ENCODE assay signal across 9 cellular contexts in genomic region chrX:47658301-47658683, GRCh38. TPM values are rescaled to one million over a fixed set of nuclear protein-coding genes. Genes with fewer than 3 reads are reported as not detected.
DNase-seq lines count a peak whose midpoint lies in the region; ATAC-seq and TF ChIP-seq lines count a peak whose summit lies in the region.
"Had no signal": no experiment of that assay in that cellular context is flagged by ENCODE, and none has a peak within 500 bp of the region (broad histone marks: within the 10 kb centered on the region; RNA-seq: fewer than 3 reads in every experiment).

No MANE protein-coding gene starts in this region.

- H3K36me3 Mint-ChIP-seq in activated CD4-positive, alpha-beta T cell treated with anti-CD3 and anti-CD28 coated beads, Interleukin-2, amount 10 ng/mL, durations not matched to agents 7 days and 5 days (ENCODE audit: low read depth) = peaks cover 40% of the 10 kb centered on the region

- H3K27me3 ChIP-seq in ascending aorta = no peaks in the 10 kb centered on the region
- no peaks in the 10 kb centered on the region for H3K27me3 ChIP-seq in left lung
- H3K27me3 ChIP-seq in thoracic aorta (replicated peaks; ENCODE audit: insufficient read depth) = no peaks in the 10 kb centered on the region

- no peaks in the 10 kb centered on the region for H3K4me1 ChIP-seq in ascending aorta
- peaks cover 0 to 5% of the 10 kb centered on the region in 2 donors for H3K4me1 ChIP-seq in left lung
- H3K4me1 ChIP-seq in thoracic aorta (ENCODE audit: control insufficient read depth in 1 of 2, low read depth in 2 of 2) = peaks cover 0 to 4% of the 10 kb centered on the region in 2 donors

- H3K9me3 Mint-ChIP-seq in activated CD4-positive, alpha-beta T cell treated with anti-CD3 and anti-CD28 coated beads, Interleukin-2, amount 10 ng/mL, durations not matched to agents 7 days and 5 days = peaks cover 3% of the 10 kb centered on the region

- CTCF ChIA-PET in activated CD4-positive, alpha-beta T cell treated with anti-CD3 and anti-CD28 coated beads, Interleukin-2, amount 10 ng/mL, durations not matched to agents 7 days and 5 days (lab: Charles Lee) = no interaction called here

- no peaks in the 10 kb centered on the region for H3K27me3 Mint-ChIP-seq in activated CD4-positive, alpha-beta T cell treated with anti-CD3 and anti-CD28 coated beads, Interleukin-2, amount 10 ng/mL, durations not matched to agents 7 days and 5 days

- peak overlapping the region; percentile 86 for H3K4me3 Mint-ChIP-seq in activated CD4-positive, alpha-beta T cell treated with anti-CD3 and anti-CD28 coated beads, Interleukin-2, amount 10 ng/mL, durations not matched to agents 7 days and 5 days

- no peak for TF ChIP-seq CTCF in ascending aorta (IDR thresholded peaks at IDR 0.05)
- no peak for TF ChIP-seq CTCF in left lung (IDR thresholded peaks at IDR 0.05)
- no peak for TF ChIP-seq CTCF in thoracic aorta (IDR thresholded peaks at IDR 0.05)

- POLR2A ChIA-PET in activated CD4-positive, alpha-beta T cell treated with anti-CD3 and anti-CD28 coated beads, Interleukin-2, amount 10 ng/mL, durations not matched to agents 7 days and 5 days (lab: Charles Lee) = no interaction called here

- intact Hi-C loops in ascending aorta (cut with DNase I) = loop anchor here (10.0 kb wide), 3 partner anchors 177 to 463 kb away; partner anchors contain the start of genes UBA1 and ZNF81
- intact Hi-C loops in left lung (cut with DNase I) = no loop called here

- H3K27ac ChIP-seq in ascending aorta = peak overlapping the region; percentile 95 to 96
- peak overlapping the region; percentile 95 to 97 for H3K27ac ChIP-seq in left lung
- H3K27ac ChIP-seq in thoracic aorta = peak overlapping the region; percentile 95 to 97

- H3K36me3 ChIP-seq in ascending aorta = peaks cover 0 to 8% of the 10 kb centered on the region in 2 donors
- H3K36me3 ChIP-seq in left lung = peaks cover 0 to 28% of the 10 kb centered on the region in 2 donors
- peaks cover 3% of the 10 kb centered on the region for H3K36me3 ChIP-seq in thoracic aorta

- no peak for DNase-seq in activated CD4-positive, alpha-beta T cell treated with anti-CD3 and anti-CD28 coated beads, Interleukin-2, amount 10 ng/mL, durations not matched to agents 7 days and 5 days
- no peak for DNase-seq in activated CD4-positive, alpha-beta T cell treated with anti-CD3 and anti-CD28 coated beads for 1 hour
- DNase-seq in ascending aorta (ENCODE audit: low spot score in 2 of 2) (no peak), left lung (no peak), thoracic aorta (ENCODE audit: low spot score) (no peak), NCI-H446 treated with DMSO at 0.1 percent for 48 hours (lab: John Stamatoyannopoulos, UW) (no peak)

- H3K9me3 ChIP-seq in ascending aorta (no peaks in the 10 kb centered on the region), left lung (no peaks in the 10 kb centered on the region), thoracic aorta (no peaks in the 10 kb centered on the region)

- H3K27ac Mint-ChIP-seq in activated CD4-positive, alpha-beta T cell treated with anti-CD3 and anti-CD28 coated beads, Interleukin-2, amount 10 ng/mL, durations not matched to agents 7 days and 5 days = peak overlapping the region; percentile 99

- H3K4me3 ChIP-seq in ascending aorta = peak overlapping the region; percentile 58 to 74
- H3K4me3 ChIP-seq in left lung = peak overlapping the region; percentile 31 to 51
- H3K4me3 ChIP-seq in thoracic aorta = peak overlapping the region; percentile 84

- no peak for ATAC-seq in left lung
- no peak for ATAC-seq in thoracic aorta (ENCODE audit: insufficient number of reproducible peaks, low FRiP score, low read depth)
- ATAC-seq in GM18870 (IDR thresholded peaks at IDR 0.05; ENCODE audit: unreplicated experiment) = no peak
- ATAC-seq in GM18868 (IDR thresholded peaks at IDR 0.05; ENCODE audit: unreplicated experiment) = no peak

- H3K4me1 Mint-ChIP-seq in activated CD4-positive, alpha-beta T cell treated with anti-CD3 and anti-CD28 coated beads, Interleukin-2, amount 10 ng/mL, durations not matched to agents 7 days and 5 days = peaks cover 41% of the 10 kb centered on the region

RNA-seq across cellular contexts. Expression of gene UXT, which starts 0.7 kb away (rescaled TPM):
- 100 to 1,000 TPM; 181 to 187 TPM for total RNA-seq in activated CD4-positive, alpha-beta T cell treated with anti-CD3 and anti-CD28 coated beads, Interleukin-2, amount 10 ng/mL, durations not matched to agents 7 days and 5 days
- total RNA-seq in ascending aorta = 63.6 TPM
- total RNA-seq in left lung = 100 to 1,000 TPM in 1 of 2 donors, 10 to 100 TPM in 1; 77.9 to 104 TPM
- 100 to 1,000 TPM in 1 of 2 donors, 10 to 100 TPM in 1; 71.8 to 124 TPM for total RNA-seq in thoracic aorta

RNA-seq across cellular contexts. Expression of gene ELK1, which starts 7.9 kb away (rescaled TPM):
- total RNA-seq in activated CD4-positive, alpha-beta T cell treated with anti-CD3 and anti-CD28 coated beads, Interleukin-2, amount 10 ng/mL, durations not matched to agents 7 days and 5 days = 10 to 100 TPM; 56.4 to 61.1 TPM
- total RNA-seq in ascending aorta = 146 TPM
- 10 to 100 TPM; 28.2 to 35.2 TPM for total RNA-seq in left lung
- 10 to 100 TPM; 23.8 to 33.4 TPM for total RNA-seq in thoracic aorta

RNA-seq across cellular contexts. Expression of gene CFP, which starts 28.6 kb away (rescaled TPM):
- 10 to 100 TPM; 25.9 to 45.1 TPM for total RNA-seq in activated CD4-positive, alpha-beta T cell treated with anti-CD3 and anti-CD28 coated beads, Interleukin-2, amount 10 ng/mL, durations not matched to agents 7 days and 5 days
- 25.4 TPM for total RNA-seq in ascending aorta
- total RNA-seq in left lung = 10 to 100 TPM in 1 of 2 donors, 1 to 10 TPM in 1; 7.6 to 25.4 TPM
- 10 to 100 TPM; 13.1 to 18.9 TPM for total RNA-seq in thoracic aorta

RNA-seq across cellular contexts. Expression of gene SYN1, which starts 38.6 kb away (rescaled TPM):
- total RNA-seq in activated CD4-positive, alpha-beta T cell treated with anti-CD3 and anti-CD28 coated beads, Interleukin-2, amount 10 ng/mL, durations not matched to agents 7 days and 5 days = under 1 TPM; 0.35 TPM
- 5.7 TPM for total RNA-seq in ascending aorta
- 1 to 10 TPM; 1.0 to 1.6 TPM for total RNA-seq in left lung
- total RNA-seq in thoracic aorta = under 1 TPM; 0.27 to 0.85 TPM
- total RNA-seq: HT1080 had no signal
